1 cellular context compared by ENCODE assay signal in genomic region chr2:195515551-195515950, GRCh38.
TF ChIP-seq lines count a peak whose summit lies in the region.

No MANE protein-coding gene starts in this region.

TF ChIP-seq in H1, 55 proteins besides CTCF, POLR2A, EP300 and RAD21:
- TF ChIP-seq NANOG (IDR thresholded peaks at IDR 0.05; ENCODE audit: insufficient read depth, low read depth, low read length, poor library complexity, severe bottlenecking) (no peak), PHF8 (conservative IDR thresholded peaks at IDR 0.05; ENCODE audit: low read depth, low read length) (no peak), TEAD4 (IDR thresholded peaks at IDR 0.05; ENCODE audit: low read depth, low read length) (no peak), RBBP5 (IDR thresholded peaks at IDR 0.05; ENCODE audit: borderline replicate concordance, low read depth, low read length) (no peak), SAP30 (IDR thresholded peaks at IDR 0.05; ENCODE audit: insufficient read depth, insufficient replicate concordance, low read length) (no peak), SIRT6 (IDR thresholded peaks at IDR 0.05; ENCODE audit: low read length) (no peak), SP2 (IDR thresholded peaks at IDR 0.05; ENCODE audit: low read length) (no peak), MAX (IDR thresholded peaks at IDR 0.05) (no peak), MAFK (IDR thresholded peaks at IDR 0.05; ENCODE audit: low read depth, low read length) (no peak), USF2 (IDR thresholded peaks at IDR 0.05; ENCODE audit: low read length) (no peak), SUZ12 (IDR thresholded peaks at IDR 0.05; ENCODE audit: low read length) (no peak), RFX5 (IDR thresholded peaks at IDR 0.05; ENCODE audit: borderline replicate concordance, low read depth, low read length) (no peak), CHD7 (IDR thresholded peaks at IDR 0.05; ENCODE audit: insufficient replicate concordance, low read length) (no peak), BACH1 (IDR thresholded peaks at IDR 0.05; ENCODE audit: low read length) (no peak), HDAC6 (IDR thresholded peaks at IDR 0.05; ENCODE audit: low read depth, low read length) (no peak), BCL11A (IDR thresholded peaks at IDR 0.05; ENCODE audit: low read depth in 2 of 2, low read length in 2 of 2) (no peak), KDM5A (IDR thresholded peaks at IDR 0.05; ENCODE audit: low read length) (no peak)
